1 cellular context compared by ENCODE assay signal in genomic region chr20:41158082-41158625, GRCh38.
TF ChIP-seq lines count a peak whose summit lies in the region.

No MANE protein-coding gene starts in this region.

TF ChIP-seq in GM23338, 12 proteins besides CTCF, POLR2A, EP300 and RAD21 (continued from another document):
- no peak for TF ChIP-seq ZNF462 (CRISPR knock-in tag; IDR thresholded peaks at IDR 0.05)
- no peak for TF ChIP-seq ZNF114 (CRISPR knock-in tag; IDR thresholded peaks at IDR 0.05)
- TF ChIP-seq EZH2phosphoT487 (IDR thresholded peaks at IDR 0.05; ENCODE audit: unreplicated experiment) = no peak
- no peak for TF ChIP-seq ETS1 (IDR thresholded peaks at IDR 0.05)
- no peak for TF ChIP-seq ZNF331 (CRISPR knock-in tag; IDR thresholded peaks at IDR 0.05; ENCODE audit: low read depth)
- TF ChIP-seq NANOG (IDR thresholded peaks at IDR 0.05; ENCODE audit: borderline replicate concordance) = no peak
- no peak for TF ChIP-seq EZH2 (IDR thresholded peaks at IDR 0.05; ENCODE audit: low read depth, unreplicated experiment)
- TF ChIP-seq JUNB (IDR thresholded peaks at IDR 0.05; ENCODE audit: unreplicated experiment) = no peak
